In the genomic region with DNA sequence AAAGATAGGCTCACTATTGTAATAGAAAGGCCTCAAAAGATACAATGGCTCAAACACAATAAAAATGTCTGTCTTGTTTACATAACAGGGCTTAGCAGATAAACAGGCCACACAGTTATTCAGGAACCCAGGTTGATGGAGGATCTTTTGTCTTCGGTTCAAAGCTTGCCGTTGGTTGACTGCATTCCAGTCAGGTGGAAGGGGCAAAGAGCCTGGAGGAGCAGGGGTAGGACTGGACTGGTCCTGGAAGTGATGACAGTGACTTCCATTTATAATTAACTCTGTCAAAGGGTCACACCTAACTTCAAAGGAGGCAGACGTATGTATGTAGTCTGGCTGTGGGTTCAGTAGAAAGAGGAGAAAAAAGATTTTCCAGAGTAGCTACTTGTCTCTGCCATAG, we compare ENCODE assay signal across 3 cellular contexts. TPM values are rescaled to one million over a fixed set of nuclear protein-coding genes. Genes with fewer than 3 reads are reported as not detected.
"Had no signal": no experiment of that assay in that cellular context is flagged by ENCODE, and none has a peak within 500 bp of the region (broad histone marks: within the 10 kb centered on the region; RNA-seq: fewer than 3 reads in every experiment).

No MANE protein-coding gene starts in this region.

RNA-seq across cellular contexts. Expression of a gene that starts 20.1 kb away (rescaled TPM):
- total RNA-seq: left lobe of liver, left ventricle myocardium superior, lower lobe of right lung had no signal
